9 cellular contexts compared by ENCODE assay signal in genomic region chr3:128846501-128846900, GRCh38. TPM values are rescaled to one million over a fixed set of nuclear protein-coding genes. Genes with fewer than 3 reads are reported as not detected.
A peak's percentile ranks its signal among the peaks of the same experiment; 100 is the strongest.
DNase-seq lines count a peak whose midpoint lies in the region; ATAC-seq and TF ChIP-seq lines count a peak whose summit lies in the region.
"Had no signal": no experiment of that assay in that cellular context is flagged by ENCODE, and none has a peak within 500 bp of the region (broad histone marks: within the 10 kb centered on the region; RNA-seq: fewer than 3 reads in every experiment).

No MANE protein-coding gene starts in this region.

- WGBS in GM23248 (ENCODE audit: low coverage in 1 of 2, low lambda C conversion rate in 2 of 2, missing lambda C conversion rate in 2 of 2), 2 experiments = 75 to 96% methylated on average over 8 to 13 of the region's 13 CpGs
- 84% methylated on average over 13 of the region's 13 CpGs for WGBS in SK-N-SH (ENCODE audit: low lambda C conversion rate)

- no peak for TF ChIP-seq RAD21 in SK-N-SH (IDR thresholded peaks at IDR 0.05; ENCODE audit: low read length)

- H3K9ac ChIP-seq in GM23248 = no peak overlapping the region; the same call in 1 of the 2 replicates
- H3K9ac ChIP-seq in SK-N-SH = no peak overlapping the region

- TF ChIP-seq EP300 in SK-N-SH (IDR thresholded peaks at IDR 0.05; ENCODE audit: borderline replicate concordance in 1 of 2, low read depth in 1 of 2, low read length in 1 of 2) = no peak

- H3K27ac ChIP-seq in GM23248 (no peak overlapping the region), SK-N-SH (ENCODE audit: low read depth in 2 of 2, low read length in 1 of 2) (peak overlapping the region in 1 of 2 experiments; percentile 36; a peak in 1 of 4 replicates), brain microvascular endothelial cell (no peak overlapping the region)
- H3K27ac ChIP-seq: foreskin keratinocyte had no signal

- no peaks in the 10 kb centered on the region for H3K4me1 ChIP-seq in GM23248 (ENCODE audit: insufficient read depth)
- peaks cover 5 to 30% of the 10 kb centered on the region in 2 experiments; a peak in 1 of 4 replicates for H3K4me1 ChIP-seq in SK-N-SH (ENCODE audit: control insufficient read depth in 1 of 2, insufficient read depth in 2 of 2, low read depth in 1 of 2, low read length in 1 of 2)
- H3K4me1 ChIP-seq: foreskin keratinocyte had no signal

- H3K36me3 Mint-ChIP-seq in glutamatergic neuron (ENCODE audit: unreplicated experiment) = peaks cover 2% of the 10 kb centered on the region

- peak overlapping the region; percentile 90 for H2AFZ ChIP-seq in GM23248
- peak overlapping the region; percentile 100; the same call in 1 of the 2 replicates for H2AFZ ChIP-seq in SK-N-SH (ENCODE audit: low read depth)

- H3F3A ChIP-seq in GM23248 (ENCODE audit: insufficient read depth) = no peaks in the 10 kb centered on the region
- H3F3A ChIP-seq in SK-N-SH (replicated peaks; ENCODE audit: insufficient read depth) = no peaks in the 10 kb centered on the region

- H3K9me3 ChIP-seq in GM23248 (ENCODE audit: low read depth) (no peaks in the 10 kb centered on the region), SK-N-SH (no peaks in the 10 kb centered on the region)

- H3K27me3 ChIP-seq in GM23248 (replicated peaks; ENCODE audit: insufficient read depth) (no peaks in the 10 kb centered on the region), SK-N-SH (ENCODE audit: insufficient read depth) (no peaks in the 10 kb centered on the region), brain microvascular endothelial cell (replicated peaks) (no peaks in the 10 kb centered on the region)
- H3K27me3 ChIP-seq: foreskin keratinocyte had no signal

- no peak overlapping the region for H3K4me3 Mint-ChIP-seq in glutamatergic neuron (ENCODE audit: unreplicated experiment)

- H3K9me2 ChIP-seq in GM23248 (ENCODE audit: insufficient read depth) (no peaks in the 10 kb centered on the region), SK-N-SH (no peaks in the 10 kb centered on the region)

- no peak overlapping the region for H3K4me3 ChIP-seq in GM23248
- H3K4me3 ChIP-seq in SK-N-SH (ENCODE audit: low read depth in 2 of 2, low read length in 1 of 2) = no peak overlapping the region
- H3K4me3 ChIP-seq in brain microvascular endothelial cell (ENCODE audit: low read depth, low read length) = no peak overlapping the region

- peaks cover 7% of the 10 kb centered on the region for H3K27me3 Mint-ChIP-seq in glutamatergic neuron (ENCODE audit: unreplicated experiment)

- in situ Hi-C loops in GM23248 (cut with MboI) = no loop called here
- in situ Hi-C loops in brain microvascular endothelial cell (cut with HindIII; ENCODE audit: low pct_ligation_motif_present, low sequenced_read_pairs) = no loop called here

- H3K4me2 ChIP-seq in GM23248 (ENCODE audit: unreplicated experiment) (no peak overlapping the region), SK-N-SH (no peak overlapping the region; the same call in 1 of the 2 replicates)

- no peaks in the 10 kb centered on the region for H3K79me2 ChIP-seq in GM23248 (ENCODE audit: insufficient read depth)
- H3K79me2 ChIP-seq in SK-N-SH (ENCODE audit: insufficient read depth) = no peaks in the 10 kb centered on the region

- CTCF ChIA-PET in SK-N-SH (lab: Yijun Ruan, JAX) = interaction anchor here (0.8 to 4.9 kb wide), 27 partner anchors 12 to 237 kb away, joined by 3 to 50 read pairs (median 6); partner anchors contain the start of gene ACAD9

- peak overlapping the region; percentile 56 for H3K27ac Mint-ChIP-seq in glutamatergic neuron (ENCODE audit: unreplicated experiment)

- peaks cover 2% of the 10 kb centered on the region for H3K9me3 Mint-ChIP-seq in glutamatergic neuron (ENCODE audit: unreplicated experiment)

- H4K20me1 ChIP-seq in GM23248 (ENCODE audit: insufficient read depth) = no peaks in the 10 kb centered on the region
- H4K20me1 ChIP-seq in SK-N-SH (ENCODE audit: insufficient read depth) = no peaks in the 10 kb centered on the region

- POLR2A ChIA-PET in SK-N-SH (lab: Yijun Ruan, JAX) = no interaction called here

- ATAC-seq in GM21367 (IDR thresholded peaks at IDR 0.05; ENCODE audit: unreplicated experiment) = no peak

- no peak for DNase-seq in GM23248
- no peak for DNase-seq in SK-N-SH
- no peak for DNase-seq in glutamatergic neuron
- peak; percentile 4 to 14 for DNase-seq in stimulated activated CD4-positive, alpha-beta T cell treated with anti-CD3 and anti-CD28 coated beads, Interleukin-1b, Interleukin-23, amount 100 ng/mL, for 4 hours (ENCODE audit: low read depth in 2 of 2)
- no peak for DNase-seq in brain microvascular endothelial cell
- no peak for DNase-seq in NCI-H187 (lab: John Stamatoyannopoulos, UW)
- no peak for DNase-seq in 8988T

- H3K36me3 ChIP-seq in GM23248 (ENCODE audit: low read depth) = no peaks in the 10 kb centered on the region
- H3K36me3 ChIP-seq in SK-N-SH (replicated peaks in 1 of 2; ENCODE audit: control insufficient read depth in 1 of 2, insufficient read depth in 2 of 2, low read length in 1 of 2) = no peaks in the 10 kb centered on the region
- H3K36me3 ChIP-seq in brain microvascular endothelial cell (replicated peaks) = no peaks in the 10 kb centered on the region

- TF ChIP-seq CTCF in SK-N-SH (IDR thresholded peaks at IDR 0.05) (no peak), glutamatergic neuron (IDR thresholded peaks at IDR 0.05; ENCODE audit: partially characterized antibody, unreplicated experiment) (no peak), brain microvascular endothelial cell (IDR thresholded peaks at IDR 0.05; ENCODE audit: low read depth, low read length, missing control alignments) (no peak)

- peaks cover 10% of the 10 kb centered on the region for H3K4me1 Mint-ChIP-seq in glutamatergic neuron (ENCODE audit: low read depth, unreplicated experiment)

TF ChIP-seq in SK-N-SH, 30 proteins besides CTCF, POLR2A, EP300 and RAD21:
- TF ChIP-seq ELF1 (IDR thresholded peaks at IDR 0.05) (no peak), TAF1 (IDR thresholded peaks at IDR 0.05; ENCODE audit: borderline replicate concordance, low read depth, low read length) (no peak), TEAD4 (IDR thresholded peaks at IDR 0.05; ENCODE audit: borderline replicate concordance, insufficient read depth) (no peak), PBX3 (IDR thresholded peaks at IDR 0.05) (no peak), MXI1 (IDR thresholded peaks at IDR 0.05; ENCODE audit: low read depth, low read length) (no peak)

RNA-seq across cellular contexts. Expression of gene ACAD9, which starts 32.9 kb away (rescaled TPM):
- 22.3 and 27.3 TPM in 2 replicates for total RNA-seq in GM23248 (2014; rRNA removed; shearing (Covaris generic))
- 29.7 and 32.9 TPM in 2 replicates for polyA plus RNA-seq in GM23248 (2016; fragmentation: Nextera tagmentation; extraction: Ambion mirVana)
- polyA plus RNA-seq in SK-N-SH (2012; rRNA removed) = 38.2 and 41.9 TPM in 2 replicates
- 21.3 and 28.1 TPM in 2 replicates for polyA plus RNA-seq in SK-N-SH (2012; cell fraction: cytosol; rRNA removed)
- polyA plus RNA-seq in SK-N-SH (2012; cell fraction: nucleus; rRNA removed) = 95.1 and 120 TPM in 2 replicates
- total RNA-seq in glutamatergic neuron (ENCODE audit: unreplicated experiment) = 44.1 TPM

Comparison
In these comparisons a context has a peak if more than half of its experiments do, and no peak if none do; other contexts are left out.
1. DNase-seq: peak in stimulated activated CD4-positive, alpha-beta T cell treated with anti-CD3 and anti-CD28 coated beads, Interleukin-1b, Interleukin-23, amount 100 ng/mL, for 4 hours (2 of 2); none in GM23248 (single experiment), SK-N-SH (single experiment), glutamatergic neuron (single experiment), brain microvascular endothelial cell (single experiment), NCI-H187 (0 of 2) and 8988T (single experiment).